ENCODE assay signal across 15 cellular contexts in genomic region chr9:737400-738120, GRCh38.
A peak's percentile ranks its signal among the peaks of the same experiment; 100 is the strongest.
DNase-seq lines count a peak whose midpoint lies in the region; ATAC-seq and TF ChIP-seq lines count a peak whose summit lies in the region.
"Had no signal": no experiment of that assay in that cellular context is flagged by ENCODE, and none has a peak within 500 bp of the region (broad histone marks: within the 10 kb centered on the region; RNA-seq: fewer than 3 reads in every experiment).

No MANE protein-coding gene starts in this region.

- BruUV-seq in mammary epithelial cell (replicated peaks; lab: Mats Ljungman, UMichigan), result no TSS peak

- H3K4me1 ChIP-seq in mammary epithelial cell (ENCODE audit: insufficient read depth, low read length) (peaks cover 34% of the 10 kb centered on the region), right atrium auricular region (peaks cover 0 to 72% of the 10 kb centered on the region in 2 donors), skeletal muscle satellite cell (ENCODE audit: control insufficient read depth, insufficient read depth, low read length) (peaks cover 45% of the 10 kb centered on the region)

- 85% methylated on average over 7 of the region's 7 CpGs for WGBS in mammary epithelial cell (ENCODE audit: low coverage, missing lambda C conversion rate)

- in situ Hi-C loops in mammary epithelial cell (cut with MboI; ENCODE audit: low sequenced_read_pairs in 2 of 2), result no loop called here

- TF ChIP-seq CTCF in AG04450 (IDR thresholded peaks at IDR 0.05; ENCODE audit: low read depth, low read length) (no peak), mammary epithelial cell (conservative IDR thresholded peaks at IDR 0.05 in 1 of 2, IDR thresholded peaks at IDR 0.05 in 1 of 2; ENCODE audit: extremely low read depth in 1 of 2, insufficient read depth in 1 of 2, low read depth in 1 of 2, low read length in 2 of 2) (no peak), right atrium auricular region (IDR thresholded peaks at IDR 0.05) (no peak)

- POLR2A ChIA-PET in AG04450 (lab: Yijun Ruan, JAX), result interaction anchor here (1.2 to 2.6 kb wide), 4 partner anchors 12 to 31 kb away, joined by 3 to 7 read pairs (median 5); no protein-coding TSS in a partner anchor

- intact Hi-C loops in mammary epithelial cell (cut with micrococcal nuclease), result loop anchor here (2.0 kb wide), 1 partner anchor 15 kb away; no protein-coding TSS in a partner anchor

- no peak overlapping the region for H3K4me2 ChIP-seq in mammary epithelial cell (ENCODE audit: insufficient read depth, low read depth, low read length)
- H3K4me2 ChIP-seq in skeletal muscle satellite cell (ENCODE audit: low read length), result peak overlapping the region; percentile 63

- no peaks in the 10 kb centered on the region for H4K20me1 ChIP-seq in mammary epithelial cell (ENCODE audit: insufficient read depth, low read length)

- peaks cover 16% of the 10 kb centered on the region for H3K79me2 ChIP-seq in mammary epithelial cell (ENCODE audit: insufficient read depth, low read length)

- H3K27me3 ChIP-seq in AG04450 (ENCODE audit: control insufficient read depth, insufficient read depth, low read length), result no peaks in the 10 kb centered on the region
- H3K27me3 ChIP-seq in mammary epithelial cell (ENCODE audit: insufficient read depth, low read length), result no peaks in the 10 kb centered on the region
- no peaks in the 10 kb centered on the region for H3K27me3 ChIP-seq in right atrium auricular region
- H3K27me3 ChIP-seq in skeletal muscle satellite cell (ENCODE audit: control insufficient read depth, insufficient read depth, low read length), result no peaks in the 10 kb centered on the region

- peak overlapping the region; percentile 93 for H3K27ac ChIP-seq in AG04450 (ENCODE audit: low read depth, low read length)
- H3K27ac ChIP-seq in mammary epithelial cell (ENCODE audit: insufficient read depth, low read depth, low read length), result peak overlapping the region; percentile 84
- peak overlapping the region; percentile 80 to 95 for H3K27ac ChIP-seq in right atrium auricular region

- H3K9ac ChIP-seq in mammary epithelial cell (ENCODE audit: insufficient read depth, low read length) (no peak overlapping the region), skeletal muscle satellite cell (ENCODE audit: low read depth, low read length) (peak overlapping the region; percentile 75)

- ATAC-seq in HG03342 (IDR thresholded peaks at IDR 0.05; ENCODE audit: unreplicated experiment), result no peak
- ATAC-seq: K562; natural killer cell treated with Interleukin-12 subunit alpha and Interleukin-12 subunit beta and Interleukin-15 and Interleukin-18, amount 100 ng/mL, for 72 hours had no signal

- H3K4me3 ChIP-seq in AG04450 (ENCODE audit: low read depth, low read length) (no peak overlapping the region), mammary epithelial cell (replicated peaks in 1 of 3; ENCODE audit: insufficient read depth in 1 of 3, low read depth in 2 of 3, low read length in 3 of 3) (no peak overlapping the region), right atrium auricular region (no peak overlapping the region), skeletal muscle satellite cell (ENCODE audit: low read length) (no peak overlapping the region)
- H3K4me3 ChIP-seq: K562, skin epidermis had no signal

- dilution Hi-C loops in mammary epithelial cell (cut with HindIII; ENCODE audit: low sequenced_read_pairs), result no loop called here

- CTCF ChIA-PET in AG04450 (lab: Charles Lee), result interaction anchor here (0.7 to 1.4 kb wide), 4 partner anchors 20 to 123 kb away, joined by 3 to 4 read pairs (median 4); no protein-coding TSS in a partner anchor
- CTCF ChIA-PET in mammary epithelial cell (lab: Charles Lee; ENCODE audit: low non-redundant PET), result no interaction called here

- H3K36me3 ChIP-seq in mammary epithelial cell (ENCODE audit: insufficient read depth, low read length) (peaks cover 64% of the 10 kb centered on the region), right atrium auricular region (peaks cover 79% of the 10 kb centered on the region), skeletal muscle satellite cell (ENCODE audit: insufficient read depth, low read length) (peaks cover 62% of the 10 kb centered on the region)

- H3K9me3 ChIP-seq in AG04450 (ENCODE audit: control insufficient read depth, insufficient read depth, low read length), result no peaks in the 10 kb centered on the region
- H3K9me3 ChIP-seq in mammary epithelial cell (replicated peaks; ENCODE audit: insufficient read depth, low read length), result no peaks in the 10 kb centered on the region
- no peaks in the 10 kb centered on the region for H3K9me3 ChIP-seq in right atrium auricular region
- H3K9me3 ChIP-seq in skeletal muscle satellite cell (replicated peaks; ENCODE audit: low read length), result no peaks in the 10 kb centered on the region

- no peak overlapping the region for H2AFZ ChIP-seq in mammary epithelial cell (ENCODE audit: low read depth, low read length)

- DNase-seq in AG04450 (ENCODE audit: low read depth, low spot score) (no peak), mammary epithelial cell (no peak), right atrium auricular region (ENCODE audit: low spot score) (peak; percentile 47), 8988T (no peak), NCI-H1694 (lab: John Stamatoyannopoulos, UW) (no peak), NCI-H748 (lab: John Stamatoyannopoulos, UW; ENCODE audit: unreplicated experiment) (no peak)
- DNase-seq: activated naive CD4-positive, alpha-beta T cell treated with anti-CD3 and anti-CD28 coated beads, Interleukin-2, amount 10 ng/mL, durations not matched to agents 7 days and 5 days; DMS 273 treated with DMSO at 0.1 percent for 48 hours; NCI-H146; NCI-H69 had no signal
